1 cellular context compared by ENCODE assay signal in the genomic region with DNA sequence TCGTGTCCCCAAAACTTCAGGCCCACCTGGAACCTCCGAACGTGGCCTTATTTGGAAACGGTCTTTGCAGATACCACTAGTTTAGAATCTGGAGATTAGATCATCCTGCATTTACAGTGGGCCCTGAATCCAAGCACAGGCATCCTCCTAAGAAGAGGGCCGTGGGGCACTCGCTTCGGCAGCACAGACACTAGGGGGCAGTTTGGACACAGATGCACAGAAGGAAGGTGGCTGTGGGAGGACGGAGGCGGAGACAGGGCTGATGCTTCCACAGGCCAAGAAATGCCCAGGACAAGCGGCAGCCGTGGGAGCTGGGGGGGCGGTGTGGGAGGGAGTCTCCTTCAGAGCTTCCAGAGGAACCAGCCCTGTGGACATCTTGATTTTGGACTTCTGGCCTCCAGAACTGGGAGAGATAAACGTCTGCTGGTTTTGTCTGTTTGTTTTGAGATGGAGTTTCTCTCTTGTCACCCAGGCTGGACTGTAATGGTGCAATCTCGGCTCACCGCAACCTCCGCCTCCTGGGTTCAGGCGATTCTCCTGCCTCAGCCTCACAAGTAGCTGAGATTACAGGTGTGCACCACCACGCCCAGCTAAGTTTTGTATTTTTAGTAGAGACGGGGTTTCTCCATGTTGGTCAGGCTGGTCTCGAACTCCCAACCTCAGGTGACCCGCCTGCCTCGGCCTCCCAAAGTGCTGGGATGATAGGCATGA.
TF ChIP-seq lines count a peak whose summit lies in the region.

No MANE protein-coding gene starts in this region.

TF ChIP-seq in H1, 55 proteins besides CTCF, POLR2A, EP300 and RAD21:
- peak; percentile 31; the same call in 1 of the 2 replicates for TF ChIP-seq BACH1 (IDR thresholded peaks at IDR 0.05; ENCODE audit: low read length)
